ENCODE assay signal across 16 cellular contexts in genomic region chr13:30338952-30339351, GRCh38.
"Had no signal": no experiment of that assay in that cellular context is flagged by ENCODE, and none has a peak within 500 bp of the region (broad histone marks: within the 10 kb centered on the region; RNA-seq: fewer than 3 reads in every experiment).

No MANE protein-coding gene starts in this region.

- ATAC-seq: activated T-cell treated with anti-CD3 and anti-CD28 coated beads, Interleukin-2, amount 50 U/mL, for 72 hours; stimulated activated naive CD8-positive, alpha-beta T cell treated with anti-CD3 and anti-CD28 coated beads, Interleukin-15, Interleukin-2, amounts not matched to agents 100 U/mL and 50 U/mL, for 24 hours had no signal

- DNase-seq: activated CD4-positive, alpha-beta memory T cell treated with anti-CD3 and anti-CD28 coated beads, Interleukin-2, amount 10 ng/mL, durations not matched to agents 7 days and 5 days; activated CD4-positive, alpha-beta T cell treated with anti-CD3 and anti-CD28 coated beads, Interleukin-2, amount 10 ng/mL, durations not matched to agents 24 days and 14 days; activated effector memory CD4-positive, alpha-beta T cell treated with Interleukin-2 at 50 U/mL for 16 hours; activated naive CD4-positive, alpha-beta T cell treated with anti-CD3 and anti-CD28 coated beads for 36 hours; activated naive CD8-positive, alpha-beta T cell treated with anti-CD3 and anti-CD28 coated beads, Interleukin-2, amount 10 ng/mL, durations not matched to agents 7 days and 5 days; activated T-cell treated with anti-CD3 and anti-CD28 coated beads, Interleukin-2, amount 50 U/mL, for 72 hours; amniotic stem cell; cerebellar nuclear complex; immature natural killer cell; mesenchymal stem cell; naive B cell; occipital lobe; stimulated activated CD4-positive, alpha-beta T cell treated with anti-CD3 and anti-CD28 coated beads, Interleukin-4, amount 100 ng/mL, for 24 hours; stimulated activated naive CD8-positive, alpha-beta T cell treated with anti-CD3 and anti-CD28 coated beads, Interleukin-15, Interleukin-2, amounts not matched to agents 100 U/mL and 50 U/mL, for 24 hours had no signal

- H3K4me3 ChIP-seq: coronary artery, hepatocyte had no signal

- H3K27me3 ChIP-seq: hepatocyte had no signal
